In genomic region chr7:157839226-157839625, GRCh38 we compare ENCODE assay signal across 33 cellular contexts.
"Had no signal": no experiment of that assay in that cellular context is flagged by ENCODE, and none has a peak within 500 bp of the region (broad histone marks: within the 10 kb centered on the region; RNA-seq: fewer than 3 reads in every experiment).

No MANE protein-coding gene starts in this region.

- ATAC-seq: foreskin keratinocyte; gastroesophageal sphincter; left lobe of liver; naive thymus-derived CD4-positive, alpha-beta T cell; psoas muscle; right cardiac atrium; stimulated activated naive CD8-positive, alpha-beta T cell treated with anti-CD3 and anti-CD28 coated beads, Interleukin-15, amount 100 ng/mL, for 72 hours had no signal

- H3K4me1 Mint-ChIP-seq: memory B cell; stimulated activated naive CD8-positive, alpha-beta T cell treated with anti-CD3 and anti-CD28 coated beads, Interleukin-15, amount 100 ng/mL, for 72 hours had no signal

- H3K36me3 ChIP-seq: esophagus muscularis mucosa, gastroesophageal sphincter, heart right ventricle, neural progenitor cell, ovary, suprapubic skin, transverse colon, upper lobe of right lung, vagina had no signal

- H3K4me3 ChIP-seq: esophagus muscularis mucosa, gastroesophageal sphincter, heart right ventricle, lung, neural progenitor cell, ovary, psoas muscle, suprapubic skin, transverse colon, upper lobe of right lung, vagina had no signal

- FAIRE-seq: colon, endothelial cell of umbilical vein, keratinocyte, small intestine had no signal

- H3K9ac ChIP-seq: neural progenitor cell had no signal

- H3K4me1 ChIP-seq: esophagus muscularis mucosa, foreskin keratinocyte, gastroesophageal sphincter, heart right ventricle, psoas muscle, suprapubic skin, transverse colon, upper lobe of right lung, vagina had no signal

- H3K27me3 ChIP-seq: foreskin keratinocyte, neural progenitor cell, ovary, suprapubic skin, vagina had no signal

- DNase-seq: cerebellar nuclear complex; effector CD8-positive, alpha-beta T cell; foreskin keratinocyte; glutamatergic neuron; heart right ventricle; hippocampal formation; naive thymus-derived CD4-positive, alpha-beta T cell; nucleus accumbens; ovary; right cardiac atrium; small intestine; stimulated activated CD4-positive, alpha-beta T cell treated with anti-CD3 and anti-CD28 coated beads, Interleukin-12 subunit alpha, Interleukin-12 subunit beta, amount 100 ng/mL, for 4 hours; stimulated activated CD4-positive, alpha-beta T cell treated with anti-CD3 and anti-CD28 coated beads, Interleukin-1b, Interleukin-23, amount 100 ng/mL, for 48 hours; stimulated activated CD4-positive, alpha-beta T cell treated with anti-CD3 and anti-CD28 coated beads, Interleukin-4, amount 100 ng/mL, for 1 hour; stimulated activated CD8-positive, alpha-beta memory T cell treated with anti-CD3 and anti-CD28 coated beads, Interleukin-4, amount 100 ng/mL, for 48 hours; stimulated activated naive CD4-positive, alpha-beta T cell; stimulated activated naive CD8-positive, alpha-beta T cell treated with anti-CD3 and anti-CD28 coated beads, Interleukin-15, amount 100 ng/mL, for 72 hours; transverse colon had no signal

- H3K27me3 Mint-ChIP-seq: memory B cell had no signal

- H3K27ac ChIP-seq: esophagus muscularis mucosa, foreskin keratinocyte, gastroesophageal sphincter, heart right ventricle, ovary, psoas muscle, suprapubic skin, transverse colon, upper lobe of right lung, vagina had no signal

- H3K4me3 Mint-ChIP-seq: memory B cell; mesothelial cell of epicardium; naive thymus-derived CD4-positive, alpha-beta T cell; nephron; neural progenitor cell; stimulated activated naive CD8-positive, alpha-beta T cell treated with anti-CD3 and anti-CD28 coated beads, Interleukin-15, amount 100 ng/mL, for 72 hours had no signal

- H3K27ac Mint-ChIP-seq: memory B cell; mesothelial cell of epicardium; naive thymus-derived CD4-positive, alpha-beta T cell; nephron; neural progenitor cell; stimulated activated naive CD8-positive, alpha-beta T cell treated with anti-CD3 and anti-CD28 coated beads, Interleukin-15, amount 100 ng/mL, for 72 hours had no signal

- H3K9me3 ChIP-seq: esophagus muscularis mucosa, gastroesophageal sphincter, ovary, psoas muscle, suprapubic skin, transverse colon, upper lobe of right lung, vagina had no signal

- H3K9me3 Mint-ChIP-seq: mesothelial cell of epicardium; naive thymus-derived CD4-positive, alpha-beta T cell; nephron; stimulated activated naive CD8-positive, alpha-beta T cell treated with anti-CD3 and anti-CD28 coated beads, Interleukin-15, amount 100 ng/mL, for 72 hours had no signal

- H3K36me3 Mint-ChIP-seq: memory B cell; mesothelial cell of epicardium; naive thymus-derived CD4-positive, alpha-beta T cell; neural progenitor cell had no signal
